1 cellular context compared by ENCODE assay signal in the genomic region with DNA sequence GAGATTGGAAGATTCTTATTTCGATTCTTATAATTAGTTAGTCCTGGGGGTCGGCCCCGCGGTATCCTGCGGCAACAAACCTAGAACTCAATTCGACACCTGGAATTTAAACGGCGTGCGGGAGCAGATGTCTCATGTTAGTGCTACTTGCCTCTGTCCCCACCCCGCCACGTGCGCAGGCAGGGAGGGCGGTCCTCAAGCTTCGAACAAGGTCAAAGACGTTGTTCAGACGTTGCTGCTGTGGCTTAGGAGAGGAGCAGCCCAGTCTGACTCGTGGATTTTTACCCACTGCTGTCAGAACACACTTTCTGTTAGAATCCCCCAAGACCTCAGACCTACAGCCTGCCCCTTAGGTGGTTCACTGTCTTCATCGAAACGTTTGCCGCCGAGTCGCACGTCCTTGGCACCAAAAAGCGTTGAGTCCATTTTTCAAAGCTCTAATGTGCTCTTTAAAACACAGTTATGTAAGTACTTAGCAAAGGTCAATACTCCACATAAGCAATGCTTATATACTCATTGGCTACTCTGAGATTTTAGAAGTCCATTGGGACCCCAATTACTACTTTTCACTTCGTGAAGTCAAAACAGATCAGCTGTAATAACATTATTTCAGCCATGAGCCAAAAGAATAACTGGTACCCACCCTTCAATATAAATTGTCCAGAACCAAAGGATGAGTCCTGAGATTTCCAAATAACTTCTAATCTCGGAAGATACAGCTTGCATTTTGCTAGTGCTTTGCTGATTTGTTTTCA.
A peak's percentile ranks its signal among the peaks of the same experiment; 100 is the strongest.
TF ChIP-seq lines count a peak whose summit lies in the region.

No MANE protein-coding gene starts in this region.

TF ChIP-seq in HepG2, 621 proteins besides CTCF, POLR2A, EP300 and RAD21 (continued from another document and continues in another):
- TF ChIP-seq ZNF18 (CRISPR knock-in tag; IDR thresholded peaks at IDR 0.05; ENCODE audit: insufficient replicate concordance) (no peak), RXRA (CRISPR knock-in tag; IDR thresholded peaks at IDR 0.05) (peak; percentile 85), ZNF782 (CRISPR knock-in tag; IDR thresholded peaks at IDR 0.05; ENCODE audit: borderline replicate concordance) (peak; percentile 43; the same call in 1 of the 2 replicates), SRF (IDR thresholded peaks at IDR 0.05; ENCODE audit: low read depth, low read length) (no peak), CHD4 (IDR thresholded peaks at IDR 0.05; ENCODE audit: borderline replicate concordance, low read length) (no peak; the same call in 1 of the 2 replicates), PHF20 (CRISPR knock-in tag; IDR thresholded peaks at IDR 0.05) (peak; percentile 82), ZNF142 (CRISPR knock-in tag; IDR thresholded peaks at IDR 0.05) (peak; percentile 75; the same call in 1 of the 2 replicates), SKI (IDR thresholded peaks at IDR 0.05; ENCODE audit: partially characterized antibody) (peak; percentile 6), ELK4 (CRISPR knock-in tag; IDR thresholded peaks at IDR 0.05; ENCODE audit: borderline replicate concordance) (no peak), ZNF205 (CRISPR knock-in tag; IDR thresholded peaks at IDR 0.05) (peak; percentile 73), FOSL1 (CRISPR knock-in tag; IDR thresholded peaks at IDR 0.05; ENCODE audit: borderline replicate concordance) (no peak), KDM4B (CRISPR knock-in tag; IDR thresholded peaks at IDR 0.05) (no peak), ZNF318 (CRISPR knock-in tag; IDR thresholded peaks at IDR 0.05) (peak; percentile 79; the same call in 1 of the 2 replicates), U2AF1 (optimal IDR thresholded peaks at IDR 0.05; ENCODE audit: low read depth, low read length) (no peak), ZNF432 (CRISPR knock-in tag; IDR thresholded peaks at IDR 0.05; ENCODE audit: borderline replicate concordance) (no peak), ZC3H13 (CRISPR knock-in tag; IDR thresholded peaks at IDR 0.05) (peak; percentile 75), MAFG (CRISPR knock-in tag; IDR thresholded peaks at IDR 0.05) (no peak), HOMEZ (CRISPR knock-in tag; IDR thresholded peaks at IDR 0.05; ENCODE audit: low read depth) (0 out of 2 replicates have a peak, but pooled peaks have one; percentile 23), STAT5B (CRISPR knock-in tag; IDR thresholded peaks at IDR 0.05) (no peak), ZNF33A (CRISPR knock-in tag; IDR thresholded peaks at IDR 0.05; ENCODE audit: borderline replicate concordance) (no peak), ZNF768 (CRISPR knock-in tag; IDR thresholded peaks at IDR 0.05) (peak; percentile 45; the same call in 1 of the 2 replicates), TBP (CRISPR knock-in tag; IDR thresholded peaks at IDR 0.05) (no peak), ZNF138 (CRISPR knock-in tag; IDR thresholded peaks at IDR 0.05; ENCODE audit: low read depth) (peak; percentile 87; the same call in 1 of the 2 replicates), ZNF746 (CRISPR knock-in tag; IDR thresholded peaks at IDR 0.05) (peak; percentile 84; the same call in 1 of the 2 replicates), ZNF124 (CRISPR knock-in tag; IDR thresholded peaks at IDR 0.05) (peak; percentile 92), KDM5A (IDR thresholded peaks at IDR 0.05; ENCODE audit: borderline replicate concordance, low read length) (no peak)
- TF ChIP-seq, protein P1, sequence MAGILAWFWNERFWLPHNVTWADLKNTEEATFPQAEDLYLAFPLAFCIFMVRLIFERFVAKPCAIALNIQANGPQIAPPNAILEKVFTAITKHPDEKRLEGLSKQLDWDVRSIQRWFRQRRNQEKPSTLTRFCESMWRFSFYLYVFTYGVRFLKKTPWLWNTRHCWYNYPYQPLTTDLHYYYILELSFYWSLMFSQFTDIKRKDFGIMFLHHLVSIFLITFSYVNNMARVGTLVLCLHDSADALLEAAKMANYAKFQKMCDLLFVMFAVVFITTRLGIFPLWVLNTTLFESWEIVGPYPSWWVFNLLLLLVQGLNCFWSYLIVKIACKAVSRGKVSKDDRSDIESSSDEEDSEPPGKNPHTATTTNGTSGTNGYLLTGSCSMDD (CRISPR knock-in tag; IDR thresholded peaks at IDR 0.05), result no peak
- TF ChIP-seq, protein P2, sequence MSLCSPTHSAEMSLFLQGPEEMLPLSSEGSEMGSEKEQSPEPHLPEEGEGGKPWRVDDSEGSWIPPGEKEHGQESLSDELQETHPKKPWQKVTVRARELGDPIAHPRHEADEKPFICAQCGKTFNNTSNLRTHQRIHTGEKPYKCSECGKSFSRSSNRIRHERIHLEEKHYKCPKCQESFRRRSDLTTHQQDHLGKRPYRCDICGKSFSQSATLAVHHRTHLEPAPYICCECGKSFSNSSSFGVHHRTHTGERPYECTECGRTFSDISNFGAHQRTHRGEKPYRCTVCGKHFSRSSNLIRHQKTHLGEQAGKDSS (CRISPR knock-in tag; IDR thresholded peaks at IDR 0.05; ENCODE audit: borderline replicate concordance, low read depth), result peak; percentile 90; the same call in 1 of the 2 replicates
- TF ChIP-seq, protein P3, sequence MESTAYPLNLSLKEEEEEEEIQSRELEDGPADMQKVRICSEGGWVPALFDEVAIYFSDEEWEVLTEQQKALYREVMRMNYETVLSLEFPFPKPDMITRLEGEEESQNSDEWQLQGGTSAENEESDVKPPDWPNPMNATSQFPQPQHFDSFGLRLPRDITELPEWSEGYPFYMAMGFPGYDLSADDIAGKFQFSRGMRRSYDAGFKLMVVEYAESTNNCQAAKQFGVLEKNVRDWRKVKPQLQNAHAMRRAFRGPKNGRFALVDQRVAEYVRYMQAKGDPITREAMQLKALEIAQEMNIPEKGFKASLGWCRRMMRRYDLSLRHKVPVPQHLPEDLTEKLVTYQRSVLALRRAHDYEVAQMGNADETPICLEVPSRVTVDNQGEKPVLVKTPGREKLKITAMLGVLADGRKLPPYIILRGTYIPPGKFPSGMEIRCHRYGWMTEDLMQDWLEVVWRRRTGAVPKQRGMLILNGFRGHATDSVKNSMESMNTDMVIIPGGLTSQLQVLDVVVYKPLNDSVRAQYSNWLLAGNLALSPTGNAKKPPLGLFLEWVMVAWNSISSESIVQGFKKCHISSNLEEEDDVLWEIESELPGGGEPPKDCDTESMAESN (CRISPR knock-in tag; conservative IDR thresholded peaks at IDR 0.05), result peak; percentile 95
